In the genomic region with DNA sequence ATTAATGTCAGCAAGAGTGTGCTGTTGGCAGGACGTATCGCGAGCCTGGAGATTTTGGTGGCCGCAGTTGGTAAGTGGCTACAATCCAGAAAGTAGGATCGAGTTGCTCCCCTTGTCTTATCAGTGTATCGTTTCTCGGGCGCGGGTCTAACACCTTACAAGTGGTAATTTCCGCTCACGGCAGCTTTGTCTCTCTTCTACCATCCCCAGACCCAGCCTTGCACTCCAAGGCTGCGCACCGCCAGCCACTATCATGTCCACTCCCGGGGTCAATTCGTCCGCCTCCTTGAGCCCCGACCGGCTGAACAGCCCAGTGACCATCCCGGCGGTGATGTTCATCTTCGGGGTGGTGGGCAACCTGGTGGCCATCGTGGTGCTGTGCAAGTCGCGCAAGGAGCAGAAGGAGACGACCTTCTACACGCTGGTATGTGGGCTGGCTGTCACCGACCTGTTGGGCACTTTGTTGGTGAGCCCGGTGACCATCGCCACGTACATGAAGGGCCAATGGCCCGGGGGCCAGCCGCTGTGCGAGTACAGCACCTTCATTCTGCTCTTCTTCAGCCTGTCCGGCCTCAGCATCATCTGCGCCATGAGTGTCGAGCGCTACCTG, we compare ENCODE assay signal across 1 cellular context.
TF ChIP-seq lines count a peak whose summit lies in the region.

No MANE protein-coding gene starts in this region.

TF ChIP-seq in A549, 52 proteins besides CTCF, POLR2A, EP300 and RAD21 (continued from another document):
- TF ChIP-seq REST (IDR thresholded peaks at IDR 0.05) (no peak), HMGXB4 (CRISPR knock-in tag; IDR thresholded peaks at IDR 0.05; ENCODE audit: borderline replicate concordance) (no peak), JUNB (IDR thresholded peaks at IDR 0.05) (no peak), NFE2L2 (conservative IDR thresholded peaks at IDR 0.05; ENCODE audit: low read length) (no peak), FOSB (CRISPR knock-in tag; IDR thresholded peaks at IDR 0.05) (no peak), ZNF302 (CRISPR knock-in tag; IDR thresholded peaks at IDR 0.05) (no peak)
- TF ChIP-seq, protein P1, sequence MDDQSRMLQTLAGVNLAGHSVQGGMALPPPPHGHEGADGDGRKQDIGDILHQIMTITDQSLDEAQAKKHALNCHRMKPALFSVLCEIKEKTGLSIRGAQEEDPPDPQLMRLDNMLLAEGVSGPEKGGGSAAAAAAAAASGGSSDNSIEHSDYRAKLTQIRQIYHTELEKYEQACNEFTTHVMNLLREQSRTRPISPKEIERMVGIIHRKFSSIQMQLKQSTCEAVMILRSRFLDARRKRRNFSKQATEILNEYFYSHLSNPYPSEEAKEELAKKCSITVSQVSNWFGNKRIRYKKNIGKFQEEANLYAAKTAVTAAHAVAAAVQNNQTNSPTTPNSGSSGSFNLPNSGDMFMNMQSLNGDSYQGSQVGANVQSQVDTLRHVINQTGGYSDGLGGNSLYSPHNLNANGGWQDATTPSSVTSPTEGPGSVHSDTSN (IDR thresholded peaks at IDR 0.05): no peak
